21 cellular contexts compared by ENCODE assay signal in the genomic region with DNA sequence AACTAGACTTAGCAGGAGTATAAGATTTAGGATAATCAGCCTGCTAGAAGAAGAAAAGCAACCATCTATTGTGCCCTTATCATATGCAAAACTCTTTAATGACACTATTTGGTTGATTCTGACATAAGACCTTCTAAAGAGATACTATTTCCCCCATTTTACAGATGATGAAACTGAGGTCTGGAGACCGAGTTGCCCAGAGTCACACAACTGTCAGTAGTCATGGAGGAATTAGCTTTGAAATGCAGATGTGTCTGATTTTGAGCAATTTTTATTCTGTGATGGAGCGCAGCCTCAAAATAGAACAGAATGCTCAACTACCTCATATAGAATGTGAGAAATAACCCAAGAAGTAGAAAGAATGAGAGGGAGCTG.
"Had no signal": no experiment of that assay in that cellular context is flagged by ENCODE, and none has a peak within 500 bp of the region (broad histone marks: within the 10 kb centered on the region; RNA-seq: fewer than 3 reads in every experiment).

No MANE protein-coding gene starts in this region.

- H3K27me3 Mint-ChIP-seq: activated naive CD4-positive, alpha-beta T cell treated with anti-CD3 and anti-CD28 coated beads, Interleukin-2, amount 10 ng/mL, durations not matched to agents 7 days and 5 days; naive B cell had no signal

- H3K4me2 ChIP-seq: neural progenitor cell, smooth muscle cell had no signal

- ATAC-seq: activated CD8-positive, alpha-beta T cell treated with anti-CD3 and anti-CD28 coated beads, Interleukin-2, amount 10 ng/mL, durations not matched to agents 7 days and 5 days; activated T-cell treated with anti-CD3 and anti-CD28 coated beads, Interleukin-2, amount 50 U/mL, for 4 hours; lower lobe of right lung had no signal

- H3K4me3 Mint-ChIP-seq: activated CD8-positive, alpha-beta T cell treated with anti-CD3 and anti-CD28 coated beads, Interleukin-2, amount 10 ng/mL, durations not matched to agents 7 days and 5 days; activated naive CD4-positive, alpha-beta T cell treated with anti-CD3 and anti-CD28 coated beads, Interleukin-2, amount 10 ng/mL, durations not matched to agents 7 days and 5 days; activated T-cell treated with anti-CD3 and anti-CD28 coated beads, Interleukin-2, amount 50 U/mL, for 4 hours; naive B cell; neural progenitor cell had no signal

- H2AFZ ChIP-seq: neural progenitor cell had no signal

- H3K36me3 Mint-ChIP-seq: naive B cell, neural progenitor cell had no signal

- H3K27ac Mint-ChIP-seq: neural progenitor cell had no signal

- H3K4me3 ChIP-seq: lower lobe of right lung, neural progenitor cell, sigmoid colon, smooth muscle cell, stomach, uterus had no signal

- H3K9me3 Mint-ChIP-seq: activated naive CD4-positive, alpha-beta T cell treated with anti-CD3 and anti-CD28 coated beads, Interleukin-2, amount 10 ng/mL, durations not matched to agents 7 days and 5 days; activated T-cell treated with anti-CD3 and anti-CD28 coated beads, Interleukin-2, amount 50 U/mL, for 4 hours; neural progenitor cell had no signal

- DNase-seq: activated CD4-positive, alpha-beta T cell treated with anti-CD3 and anti-CD28 coated beads for 1 hour; activated CD4-positive, alpha-beta T cell treated with anti-CD3 and anti-CD28 coated beads, Interleukin-2, amount 50 U/mL, for 1 hour; activated CD8-positive, alpha-beta memory T cell treated with anti-CD3 and anti-CD28 coated beads, Interleukin-2, amount 50 U/mL, for 4 hours; activated CD8-positive, alpha-beta T cell treated with anti-CD3 and anti-CD28 coated beads, Interleukin-2, amount 10 ng/mL, durations not matched to agents 7 days and 5 days; activated effector memory CD4-positive, alpha-beta T cell treated with Interleukin-2 at 50 U/mL for 16 hours; activated naive CD4-positive, alpha-beta T cell treated with anti-CD3 and anti-CD28 coated beads, Interleukin-2, amount 10 ng/mL, durations not matched to agents 7 days and 5 days; activated T-cell treated with anti-CD3 and anti-CD28 coated beads, Interleukin-2, amount 50 U/mL, for 4 hours; amygdala; cortex of kidney; kidney; lower lobe of right lung; naive B cell; sigmoid colon; stimulated activated CD4-positive, alpha-beta T cell treated with anti-CD3 and anti-CD28 coated beads, Interleukin-15, amount 100 ng/mL, for 24 hours; stomach; T-helper 1 cell; T-helper 9 cell; trophoblast cell; uterus had no signal

- H3K9ac ChIP-seq: neural progenitor cell had no signal

- H3K27me3 ChIP-seq: neural progenitor cell, sigmoid colon, stomach, uterus had no signal

- H3K36me3 ChIP-seq: lower lobe of right lung, neural progenitor cell, sigmoid colon, stomach, uterus had no signal

- H3K9me3 ChIP-seq: lower lobe of right lung, sigmoid colon, stomach, uterus had no signal

- H3K27ac ChIP-seq: lower lobe of right lung, neural progenitor cell, sigmoid colon, stomach, uterus had no signal

- H3K4me1 ChIP-seq: neural progenitor cell, uterus had no signal
